7 cellular contexts compared by ENCODE assay signal in the genomic region with DNA sequence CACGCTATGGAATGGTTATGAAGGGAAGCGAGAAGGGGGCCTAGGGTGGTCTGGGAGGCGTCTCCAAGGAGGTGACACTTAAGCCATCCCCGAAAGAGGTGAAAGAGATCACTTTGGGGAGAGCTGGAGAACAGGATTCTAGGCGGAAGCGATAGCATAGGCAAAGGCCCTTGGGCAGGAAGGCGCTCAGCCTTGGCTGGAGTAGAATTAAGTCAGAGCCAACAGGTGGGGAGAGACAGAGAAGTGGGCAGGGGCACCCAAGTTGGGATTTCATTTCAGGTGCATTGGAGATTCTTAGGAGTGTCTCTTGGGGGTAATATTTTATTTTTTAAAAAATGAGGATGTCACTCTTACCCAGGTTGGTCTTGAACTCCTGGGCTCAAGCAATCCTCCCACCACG. TPM values are rescaled to one million over a fixed set of nuclear protein-coding genes. Genes with fewer than 3 reads are reported as not detected.
DNase-seq lines count a peak whose midpoint lies in the region; ATAC-seq and TF ChIP-seq lines count a peak whose summit lies in the region.
"Had no signal": no experiment of that assay in that cellular context is flagged by ENCODE, and none has a peak within 500 bp of the region (broad histone marks: within the 10 kb centered on the region; RNA-seq: fewer than 3 reads in every experiment).

No MANE protein-coding gene starts in this region.

- peaks cover 4% of the 10 kb centered on the region for H3K79me1 ChIP-seq in mesenchymal stem cell (replicated peaks; ENCODE audit: low read length, poor library complexity, severe bottlenecking)

- intact Hi-C loops in Panc1 (cut with micrococcal nuclease; ENCODE audit: unreplicated experiment) = no loop called here

- H3K36me3 ChIP-seq in Panc1 (ENCODE audit: control insufficient read depth, insufficient read depth, low read length) = 0 out of 2 replicates have a peak, but pooled peaks cover under 1% of the 10 kb centered on the region
- peaks cover 28 to 34% of the 10 kb centered on the region in 2 experiments for H3K36me3 ChIP-seq in mesenchymal stem cell (ENCODE audit: control insufficient read depth in 1 of 2, insufficient read depth in 2 of 2, low read depth in 1 of 2, low read length in 2 of 2)

- H2BK120ac ChIP-seq in mesenchymal stem cell (ENCODE audit: low read depth, low read length) = no peak overlapping the region

- H3K4me2 ChIP-seq in mesenchymal stem cell (ENCODE audit: low read length, poor library complexity, severe bottlenecking) = no peak overlapping the region

- TF ChIP-seq CTCF in C4-2B (conservative IDR thresholded peaks at IDR 0.05) (no peak), Panc1 (IDR thresholded peaks at IDR 0.05) (no peak), foreskin fibroblast (IDR thresholded peaks at IDR 0.05; ENCODE audit: low read depth, low read length) (no peak)

- no peak overlapping the region for H3K14ac ChIP-seq in mesenchymal stem cell (ENCODE audit: low read length in 2 of 2)

- H3K4me1 ChIP-seq in Panc1 (ENCODE audit: control insufficient read depth, insufficient read depth, low read length) (peaks cover 8% of the 10 kb centered on the region), mesenchymal stem cell (ENCODE audit: control insufficient read depth, insufficient read depth, low read depth, low read length) (peaks cover 14% of the 10 kb centered on the region)

- H2BK12ac ChIP-seq in mesenchymal stem cell (ENCODE audit: low read length in 2 of 2) = no peak overlapping the region

- BruUV-seq in Panc1 (replicated peaks; lab: Mats Ljungman, UMichigan) = no TSS peak

- H3K27ac ChIP-seq in C4-2B (peak overlapping the region; percentile 55), Panc1 (ENCODE audit: low read length) (peak overlapping the region; percentile 44), mesenchymal stem cell (ENCODE audit: low read length, poor library complexity, severe bottlenecking) (no peak overlapping the region)
- H3K27ac ChIP-seq: HL-60 had no signal

- H2AK5ac ChIP-seq in mesenchymal stem cell (ENCODE audit: low read length, severe bottlenecking) = no peak overlapping the region

- CTCF ChIA-PET in Panc1 (lab: Charles Lee) = no interaction called here

- H3K27me3 ChIP-seq in Panc1 (ENCODE audit: control insufficient read depth, insufficient read depth, low read length) (no peaks in the 10 kb centered on the region), mesenchymal stem cell (ENCODE audit: control insufficient read depth in 1 of 2, insufficient read depth in 1 of 2, low read length in 2 of 2) (peaks cover 0 to 17% of the 10 kb centered on the region in 2 experiments)

- no peak overlapping the region for H3K4ac ChIP-seq in mesenchymal stem cell (ENCODE audit: low read depth in 1 of 2, low read length in 2 of 2)

- DNase-seq in Panc1 (ENCODE audit: low read depth, low spot score) (no peak), mesenchymal stem cell (no peak), foreskin fibroblast (no peak), NCI-H82 (lab: John Stamatoyannopoulos, UW) (no peak), AG08395 (ENCODE audit: low spot score) (no peak)

- POLR2A ChIA-PET in Panc1 (lab: Charles Lee) = no interaction called here

- H3K9ac ChIP-seq in mesenchymal stem cell (ENCODE audit: low read length) = no peak overlapping the region

- H3K4me3 ChIP-seq in Panc1 (ENCODE audit: low read depth in 2 of 2, low read length in 2 of 2) (peak overlapping the region in 1 of 2 experiments; percentile 54; a peak in 2 of 4 replicates), mesenchymal stem cell (ENCODE audit: insufficient read depth in 1 of 2, low read depth in 1 of 2, low read length in 2 of 2) (peak overlapping the region in 1 of 2 experiments; percentile 72), foreskin fibroblast (ENCODE audit: low read depth in 1 of 2, low read length in 2 of 2) (no peak overlapping the region)

- no peak overlapping the region for H3K18ac ChIP-seq in mesenchymal stem cell (ENCODE audit: low read depth in 1 of 2, low read length in 2 of 2)

- no peak overlapping the region for H4K8ac ChIP-seq in mesenchymal stem cell (ENCODE audit: low read length)

- in situ Hi-C loops in Panc1 (cut with HindIII; ENCODE audit: low pct_unique_long_range_greater_than_20kb, low sequenced_read_pairs) = no loop called here

- H3K23ac ChIP-seq in mesenchymal stem cell (ENCODE audit: low read length in 2 of 2) = no peak overlapping the region

- H2BK5ac ChIP-seq in mesenchymal stem cell (ENCODE audit: low read depth, low read length, poor library complexity, severe bottlenecking) = no peak overlapping the region

- no peak overlapping the region for H4K91ac ChIP-seq in mesenchymal stem cell (ENCODE audit: low read length)

- no peaks in the 10 kb centered on the region for H3K9me3 ChIP-seq in Panc1 (ENCODE audit: control insufficient read depth, insufficient read depth, low read depth, low read length)
- H3K9me3 ChIP-seq in mesenchymal stem cell (ENCODE audit: control insufficient read depth, low read length) = no peaks in the 10 kb centered on the region

- H2BK15ac ChIP-seq in mesenchymal stem cell (ENCODE audit: low read depth, poor library complexity, severe bottlenecking) = peak overlapping the region; percentile 1

- ATAC-seq in Panc1 = no peak

- 77% methylated on average over 8 of the region's 8 CpGs for WGBS in mesenchymal stem cell

- no peak overlapping the region for H2AFZ ChIP-seq in mesenchymal stem cell (ENCODE audit: low read depth, low read length)

RNA-seq across cellular contexts. Expression of gene SNRPD2, which starts 9.6 kb away (rescaled TPM):
- total RNA-seq in Panc1 (2021; ENCODE audit: unreplicated experiment) = 496 TPM
- 674 TPM for polyA plus RNA-seq in Panc1 (2012; ENCODE audit: insufficient read length)
- polyA plus RNA-seq in mesenchymal stem cell (2013, experiment 1 of 2) = 1,303 TPM
- 1,356 TPM for polyA plus RNA-seq in mesenchymal stem cell (2013, experiment 2 of 2)

RNA-seq across cellular contexts. Expression of gene QPCTL, which starts 10.3 kb away (rescaled TPM):
- total RNA-seq in Panc1 (2021; ENCODE audit: unreplicated experiment) = 19.4 TPM
- polyA plus RNA-seq in Panc1 (2012; ENCODE audit: insufficient read length) = 20.4 TPM
- polyA plus RNA-seq in mesenchymal stem cell (2013, experiment 1 of 2) = 12.2 TPM
- polyA plus RNA-seq in mesenchymal stem cell (2013, experiment 2 of 2) = 11.9 TPM

RNA-seq across cellular contexts. Expression of gene GIPR, which starts 14.1 kb away (rescaled TPM):
- 2.0 TPM for total RNA-seq in Panc1 (2021; ENCODE audit: unreplicated experiment)
- 1.9 TPM for polyA plus RNA-seq in Panc1 (2012; ENCODE audit: insufficient read length)
- polyA plus RNA-seq in mesenchymal stem cell (2013, experiment 1 of 2) = 6.2 TPM
- 5.2 TPM for polyA plus RNA-seq in mesenchymal stem cell (2013, experiment 2 of 2)

RNA-seq across cellular contexts. Expression of gene EML2, which starts 42.9 kb away (rescaled TPM):
- 32.7 TPM for total RNA-seq in Panc1 (2021; ENCODE audit: unreplicated experiment)
- 30.7 TPM for polyA plus RNA-seq in Panc1 (2012; ENCODE audit: insufficient read length)
- 13.5 TPM for polyA plus RNA-seq in mesenchymal stem cell (2013, experiment 1 of 2)
- 13.8 TPM for polyA plus RNA-seq in mesenchymal stem cell (2013, experiment 2 of 2)

RNA-seq across cellular contexts. Expression of gene FBXO46, which starts 48.6 kb away (rescaled TPM):
- 25.1 TPM for total RNA-seq in Panc1 (2021; ENCODE audit: unreplicated experiment)
- 11.6 TPM for polyA plus RNA-seq in Panc1 (2012; ENCODE audit: insufficient read length)
- 5.3 TPM for polyA plus RNA-seq in mesenchymal stem cell (2013, experiment 1 of 2)
- polyA plus RNA-seq in mesenchymal stem cell (2013, experiment 2 of 2) = 5.1 TPM
